ENCODE assay signal across 8 cellular contexts in genomic region chr1:110672001-110672752, GRCh38. TPM values are rescaled to one million over a fixed set of nuclear protein-coding genes. Genes with fewer than 3 reads are reported as not detected.
DNase-seq lines count a peak whose midpoint lies in the region; ATAC-seq and TF ChIP-seq lines count a peak whose summit lies in the region.

No MANE protein-coding gene starts in this region.

- peaks cover 17 to 23% (median 18%) of the 10 kb centered on the region in 4 donors for H3K4me1 ChIP-seq in esophagus muscularis mucosa

- TF ChIP-seq POLR2A in esophagus muscularis mucosa (IDR thresholded peaks at IDR 0.05; ENCODE audit: low read depth) = no peak

- peak; percentile 42 for ATAC-seq in effector memory CD8-positive, alpha-beta T cell (replicated peaks)
- ATAC-seq in GM21367 (IDR thresholded peaks at IDR 0.05; ENCODE audit: unreplicated experiment) (no peak), GM18517 (IDR thresholded peaks at IDR 0.05; ENCODE audit: unreplicated experiment) (no peak)

- no peak for TF ChIP-seq EP300 in esophagus muscularis mucosa (IDR thresholded peaks at IDR 0.05)

- WGBS in esophagus muscularis mucosa = 36% methylated on average over 12 of the region's 12 CpGs

- peak overlapping the region; percentile 54 for H3K4me3 ChIP-seq in Jurkat, Clone E6-1 (ENCODE audit: low read length)
- H3K4me3 ChIP-seq in esophagus muscularis mucosa = peak overlapping the region in 1 of 4 donors; percentile 13

- peak; percentile 25 for DNase-seq in AG20443 (ENCODE audit: low spot score)
- DNase-seq in Jurkat, Clone E6-1 (ENCODE audit: low read depth, low spot score) = peak; percentile 93
- DNase-seq in activated CD4-positive, alpha-beta T cell treated with anti-CD3 and anti-CD28 coated beads, Interleukin-2, amount 50 U/mL, for 1 hour = peak; percentile 64
- peak; percentile 75 to 79 (median 79) for DNase-seq in effector memory CD8-positive, alpha-beta T cell
- peak; percentile 80 for DNase-seq in stimulated activated CD4-positive, alpha-beta T cell treated with anti-CD3 and anti-CD28 coated beads, Interleukin-1b, Interleukin-23, amount 100 ng/mL, for 48 hours
- DNase-seq in esophagus muscularis mucosa (ENCODE audit: extremely low spot score) = no peak

- H3K27ac Mint-ChIP-seq in effector memory CD8-positive, alpha-beta T cell = peak overlapping the region; percentile 100

- no peak overlapping the region for H3K27ac ChIP-seq in esophagus muscularis mucosa (replicated peaks in 1 of 4)

- H3K9me3 ChIP-seq in esophagus muscularis mucosa = no peaks in the 10 kb centered on the region

- H3K36me3 Mint-ChIP-seq in effector memory CD8-positive, alpha-beta T cell (ENCODE audit: insufficient read depth) = peaks cover 69% of the 10 kb centered on the region

- H3K27me3 ChIP-seq in esophagus muscularis mucosa = peaks cover 7 to 90% (median 32%) of the 10 kb centered on the region in 4 donors

- TF ChIP-seq CTCF in esophagus muscularis mucosa (IDR thresholded peaks at IDR 0.05) = no peak

- intact Hi-C loops in esophagus muscularis mucosa (cut with DNase I) = no loop called here

- no peaks in the 10 kb centered on the region for H3K27me3 Mint-ChIP-seq in effector memory CD8-positive, alpha-beta T cell

- peaks cover 32 to 56% of the 10 kb centered on the region in 2 donors for H3K4me1 Mint-ChIP-seq in effector memory CD8-positive, alpha-beta T cell (ENCODE audit: low read depth in 2 of 2)

- no peaks in the 10 kb centered on the region for H3K9me3 Mint-ChIP-seq in effector memory CD8-positive, alpha-beta T cell

- no peaks in the 10 kb centered on the region for H3K36me3 ChIP-seq in esophagus muscularis mucosa

- H3K4me3 Mint-ChIP-seq in effector memory CD8-positive, alpha-beta T cell = peak overlapping the region in 1 of 2 donors; percentile 100

RNA-seq across cellular contexts. Expression of gene KCNA3, which starts 2.6 kb away (rescaled TPM):
- polyA plus RNA-seq in Jurkat, Clone E6-1 (2012; ENCODE audit: insufficient read depth, insufficient read length) = 9.2 TPM
- total RNA-seq in esophagus muscularis mucosa = 1 to 10 TPM in 3 of 4 donors, under 1 TPM in 1; 0.80 to 3.1 (median 1.6) TPM
